Comparison of ENCODE assay signal across 26 cellular contexts in the genomic region with DNA sequence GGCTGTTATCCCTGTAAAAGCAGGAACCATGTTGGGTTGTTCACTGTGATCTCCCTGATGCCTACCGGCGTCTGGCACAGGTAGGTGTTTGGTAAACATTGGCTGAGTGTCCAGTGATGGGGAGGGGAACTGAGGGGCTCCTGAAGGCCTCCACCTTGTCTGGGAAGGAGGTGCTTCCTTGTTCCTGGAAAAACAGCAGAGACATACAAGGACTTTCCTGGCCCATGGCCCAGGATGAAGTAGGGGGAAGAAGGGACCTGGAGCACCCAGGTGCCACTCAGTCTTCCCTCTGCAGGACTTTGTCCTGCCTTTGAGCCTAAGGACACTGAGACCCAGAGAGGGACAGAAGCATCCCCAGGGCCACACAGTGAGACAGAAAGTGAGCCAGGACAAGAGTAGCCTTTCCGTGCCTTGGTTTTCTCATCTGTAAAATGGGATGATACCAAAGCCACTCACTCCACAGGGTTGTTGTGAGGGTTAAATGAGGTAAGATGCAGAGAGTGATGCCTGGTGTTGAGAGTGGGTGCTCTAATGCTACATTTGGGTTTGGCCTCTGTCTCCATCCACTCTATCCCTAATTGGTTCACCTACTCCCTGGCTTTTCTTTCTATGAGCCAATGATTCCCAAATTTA. TPM values are rescaled to one million over a fixed set of nuclear protein-coding genes. Genes with fewer than 3 reads are reported as not detected.
DNase-seq lines count a peak whose midpoint lies in the region; ATAC-seq and TF ChIP-seq lines count a peak whose summit lies in the region.
"Had no signal": no experiment of that assay in that cellular context is flagged by ENCODE, and none has a peak within 500 bp of the region (broad histone marks: within the 10 kb centered on the region; RNA-seq: fewer than 3 reads in every experiment).

No MANE protein-coding gene starts in this region.

- H4K8ac ChIP-seq in neuronal stem cell (ENCODE audit: low read depth, low read length) = no peak overlapping the region

- no peak for DNase-seq in heart left ventricle
- no peak for DNase-seq in Right ventricle myocardium inferior (ENCODE audit: missing footprints)
- DNase-seq in ascending aorta (ENCODE audit: low spot score in 2 of 2) = no peak
- DNase-seq in neuronal stem cell (ENCODE audit: low spot score) = no peak
- no peak for DNase-seq in tibial nerve (ENCODE audit: low spot score in 2 of 2)
- no peak for DNase-seq in aorta
- no peak for DNase-seq in stomach
- DNase-seq: activated CD4-positive, alpha-beta T cell treated with anti-CD3 and anti-CD28 coated beads, Interleukin-2, amount 10 ng/mL, durations not matched to agents 24 days and 14 days; activated gamma-delta T cell treated with Interleukin-2 at 50 U/mL for 16 hours; activated T-cell treated with anti-CD3 and anti-CD28 coated beads, Interleukin-2, amount 50 U/mL, for 4 hours; CD4-positive, alpha-beta memory T cell; cerebellar nuclear complex; NCI-H1092; NCI-H187; PC-9; SHP77 treated with DMSO at 0.1 percent for 48 hours; SW 1271; T-helper 9 cell; WERI-Rb-1 had no signal

- peak overlapping the region; percentile 32 for H2BK15ac ChIP-seq in neuronal stem cell (ENCODE audit: low read length)

- H3K27me3 ChIP-seq in heart left ventricle = no peaks in the 10 kb centered on the region
- H3K27me3 ChIP-seq in ascending aorta = no peaks in the 10 kb centered on the region
- peaks cover 0 to 52% (median 0%) of the 10 kb centered on the region in 3 experiments for H3K27me3 ChIP-seq in neuronal stem cell (ENCODE audit: control insufficient read depth in 3 of 3, insufficient read depth in 3 of 3, low read depth in 1 of 3, low read length in 3 of 3)
- H3K27me3 ChIP-seq in tibial nerve = no peaks in the 10 kb centered on the region
- no peaks in the 10 kb centered on the region for H3K27me3 ChIP-seq in aorta (ENCODE audit: control insufficient read depth in 1 of 2, insufficient read depth in 2 of 2, low read length in 1 of 2)
- H3K27me3 ChIP-seq in stomach = peaks cover 0 to 12% (median 0%) of the 10 kb centered on the region in 3 donors

- H3K4me3 ChIP-seq in heart left ventricle (no peak overlapping the region), ascending aorta (no peak overlapping the region), neuronal stem cell (ENCODE audit: low read length in 2 of 2) (no peak overlapping the region), tibial nerve (no peak overlapping the region), aorta (ENCODE audit: low read length in 2 of 2) (no peak overlapping the region), stomach (no peak overlapping the region)
- H3K4me3 ChIP-seq: mucosa of descending colon, PC-9 had no signal

- H2BK5ac ChIP-seq in neuronal stem cell (ENCODE audit: low read length) = no peak overlapping the region

- WGBS in heart left ventricle, 4 donors = 80 to 90% (median 84%) methylated on average over 3 of the region's 3 CpGs
- no CpG with 5 or more reads among the region's 3 CpGs for WGBS in neuronal stem cell (ENCODE audit: extremely low coverage in 2 of 2, insufficient read length in 2 of 2, insufficient replicate concordance in 1 of 2), 2 donors
- WGBS in tibial nerve, 2 donors = 80 to 85% methylated on average over 3 of the region's 3 CpGs
- WGBS in aorta, 2 donors = 77 to 82% methylated on average over 3 of the region's 3 CpGs
- 55 to 63% (median 59%) methylated on average over 3 of the region's 3 CpGs for WGBS in stomach, 5 donors

- intact Hi-C loops in heart left ventricle (cut with DNase I) (no loop called here), Right ventricle myocardium inferior (cut with DNase I) (loop anchor here (1.0 kb wide), 1 partner anchor 20 kb away; no protein-coding TSS in a partner anchor), ascending aorta (cut with DNase I) (loop anchor here (10.0 kb wide), 1 partner anchor 551 kb away; no protein-coding TSS in a partner anchor), aorta (cut with DNase I) (no loop called here), stomach (cut with DNase I; ENCODE audit: low total_unique reads) (no loop called here)

- H3K9ac ChIP-seq in neuronal stem cell (ENCODE audit: low read depth, low read length, poor library complexity) = no peak overlapping the region

- ATAC-seq in heart left ventricle (no peak), Right ventricle myocardium inferior (no peak), GM19395 (IDR thresholded peaks at IDR 0.05; ENCODE audit: unreplicated experiment) (no peak), aorta (ENCODE audit: low FRiP score) (no peak)
- ATAC-seq: activated T-cell treated with anti-CD3 and anti-CD28 coated beads, Interleukin-2, amount 50 U/mL, for 4 hours had no signal

- H3K79me1 ChIP-seq in neuronal stem cell (ENCODE audit: low read depth, low read length) = no peaks in the 10 kb centered on the region

- peak overlapping the region; percentile 7 for H2AK5ac ChIP-seq in neuronal stem cell (ENCODE audit: low read depth, low read length)

- TF ChIP-seq POLR2A in heart left ventricle (IDR thresholded peaks at IDR 0.05) (no peak), tibial nerve (IDR thresholded peaks at IDR 0.05) (no peak), stomach (IDR thresholded peaks at IDR 0.05) (no peak)

- H3K4me2 ChIP-seq in neuronal stem cell (ENCODE audit: insufficient read depth, low read length, poor library complexity, severe bottlenecking) = no peak overlapping the region
- H3K4me2 ChIP-seq: PC-9 had no signal

- peaks cover 0 to 54% (median 20%) of the 10 kb centered on the region in 12 donors for H3K4me1 ChIP-seq in heart left ventricle
- H3K4me1 ChIP-seq in ascending aorta = peaks cover 6 to 33% of the 10 kb centered on the region in 2 donors
- H3K4me1 ChIP-seq in neuronal stem cell (ENCODE audit: control insufficient read depth in 2 of 2, insufficient read depth in 1 of 2, low read depth in 1 of 2, low read length in 2 of 2) = peaks cover 0 to 15% of the 10 kb centered on the region in 2 donors
- H3K4me1 ChIP-seq in tibial nerve = peaks cover 0 to 31% (median 10%) of the 10 kb centered on the region in 4 donors
- no peaks in the 10 kb centered on the region for H3K4me1 ChIP-seq in aorta (ENCODE audit: control insufficient read depth in 1 of 2, insufficient read depth in 2 of 2, low read length in 2 of 2)
- peaks cover 0 to 13% (median 7%) of the 10 kb centered on the region in 4 donors for H3K4me1 ChIP-seq in stomach

- H3K18ac ChIP-seq in neuronal stem cell (ENCODE audit: low read length) = no peak overlapping the region

- no peaks in the 10 kb centered on the region for H3K9me3 ChIP-seq in heart left ventricle
- H3K9me3 ChIP-seq in ascending aorta = no peaks in the 10 kb centered on the region
- H3K9me3 ChIP-seq in neuronal stem cell (replicated peaks in 1 of 2; ENCODE audit: control insufficient read depth in 2 of 2, insufficient read depth in 1 of 2, low read depth in 1 of 2, low read length in 2 of 2) = no peaks in the 10 kb centered on the region
- H3K9me3 ChIP-seq in tibial nerve = no peaks in the 10 kb centered on the region
- H3K9me3 ChIP-seq in aorta (ENCODE audit: control insufficient read depth, low read length) = no peaks in the 10 kb centered on the region
- H3K9me3 ChIP-seq in stomach = no peaks in the 10 kb centered on the region
- H3K9me3 ChIP-seq: mucosa of descending colon had no signal

- peak overlapping the region in 10 of 12 donors; percentile 13 to 93 (median 59) for H3K27ac ChIP-seq in heart left ventricle
- H3K27ac ChIP-seq in ascending aorta = peak overlapping the region; percentile 96 to 98
- no peak overlapping the region for H3K27ac ChIP-seq in neuronal stem cell (replicated peaks; ENCODE audit: low read length)
- H3K27ac ChIP-seq in tibial nerve = peak overlapping the region; percentile 11 to 85 (median 63)
- H3K27ac ChIP-seq in aorta (ENCODE audit: low read depth in 1 of 2, low read length in 2 of 2) = peak overlapping the region in 1 of 2 donors; percentile 19
- no peak overlapping the region for H3K27ac ChIP-seq in stomach
- H3K27ac ChIP-seq: 22Rv1, PC-9 had no signal

- no peak overlapping the region for H3K14ac ChIP-seq in neuronal stem cell (ENCODE audit: low read length)

- no peak overlapping the region for H3K23ac ChIP-seq in neuronal stem cell (ENCODE audit: low read depth, low read length, poor library complexity)

- no peak for TF ChIP-seq CTCF in heart left ventricle (IDR thresholded peaks at IDR 0.05)
- TF ChIP-seq CTCF in ascending aorta (IDR thresholded peaks at IDR 0.05) = no peak
- no peak for TF ChIP-seq CTCF in tibial nerve (IDR thresholded peaks at IDR 0.05)
- TF ChIP-seq CTCF in stomach (IDR thresholded peaks at IDR 0.05) = no peak

- TF ChIP-seq EP300 in tibial nerve (IDR thresholded peaks at IDR 0.05) = no peak
- TF ChIP-seq EP300 in stomach (IDR thresholded peaks at IDR 0.05) = no peak

- H3K4ac ChIP-seq in neuronal stem cell (ENCODE audit: low read length) = no peak overlapping the region

- H2AFZ ChIP-seq in neuronal stem cell (ENCODE audit: low read length) = no peak overlapping the region
- H2AFZ ChIP-seq: PC-9 had no signal

- no peak overlapping the region for H4K91ac ChIP-seq in neuronal stem cell (ENCODE audit: low read depth, low read length, poor library complexity)

- H3K36me3 ChIP-seq in heart left ventricle = no peaks in the 10 kb centered on the region
- no peaks in the 10 kb centered on the region for H3K36me3 ChIP-seq in ascending aorta
- no peaks in the 10 kb centered on the region for H3K36me3 ChIP-seq in neuronal stem cell (replicated peaks in 1 of 2; ENCODE audit: control insufficient read depth in 2 of 2, insufficient read depth in 2 of 2, low read length in 2 of 2)
- H3K36me3 ChIP-seq in tibial nerve = no peaks in the 10 kb centered on the region
- H3K36me3 ChIP-seq in aorta (ENCODE audit: control insufficient read depth in 1 of 2, insufficient read depth in 2 of 2, low read length in 1 of 2) = no peaks in the 10 kb centered on the region
- no peaks in the 10 kb centered on the region for H3K36me3 ChIP-seq in stomach
- H3K36me3 ChIP-seq: WERI-Rb-1 had no signal

- H2BK120ac ChIP-seq in neuronal stem cell (ENCODE audit: low read depth, low read length) = no peak overlapping the region

- no peak overlapping the region for H2BK12ac ChIP-seq in neuronal stem cell (ENCODE audit: low read length)

RNA-seq across cellular contexts. Expression of a gene that starts 6.1 kb away (rescaled TPM):
- total RNA-seq in heart left ventricle (10 to 100 TPM in 7 of 9 donors, 1 to 10 TPM in 2; 7.0 to 35.2 (median 18.8) TPM), Right ventricle myocardium inferior (19.8 TPM), ascending aorta (34.0 TPM), tibial nerve (10 to 100 TPM; 11.4 to 19.2 (median 14.3) TPM), aorta (10 to 100 TPM; 26.3 to 35.4 TPM), stomach (1 to 10 TPM in 2 of 5 donors, under 1 TPM in 2, not detected in 1; 0.45 to 4.8 (median 2.2) TPM)
- polyA plus RNA-seq in heart left ventricle (10 to 100 TPM; 10.6 to 23.3 TPM), aorta (10 to 100 TPM; 24.2 to 68.6 TPM), stomach (1 to 10 TPM; 1.0 to 6.0 (median 3.4) TPM)
- 6.7 TPM for polyA plus RNA-seq in neuronal stem cell (2013, experiment 1 of 2)
- polyA plus RNA-seq in neuronal stem cell (2013, experiment 2 of 2) = 6.9 TPM
- total RNA-seq: activated CD4-positive, alpha-beta T cell treated with anti-CD3 and anti-CD28 coated beads, Interleukin-2, amount 10 ng/mL, durations not matched to agents 24 days and 14 days had no signal

RNA-seq across cellular contexts. Expression of a gene that starts 26.4 kb away (rescaled TPM):
- total RNA-seq in heart left ventricle (10 to 100 TPM in 8 of 9 donors, 1 to 10 TPM in 1; 3.3 to 46.6 (median 23.8) TPM), Right ventricle myocardium inferior (31.3 TPM), ascending aorta (not detected), tibial nerve (1 to 10 TPM in 1 of 4 donors, not detected in 3; 2.2 TPM), aorta (under 1 TPM in 1 of 2 donors, not detected in 1; 0.57 TPM), stomach (under 1 TPM in 1 of 5 donors, not detected in 4; 0.92 TPM)
- polyA plus RNA-seq in heart left ventricle (1 to 10 TPM; 2.0 to 2.2 TPM), aorta (under 1 TPM in 1 of 2 donors, not detected in 1; 0.46 TPM), stomach (under 1 TPM in 1 of 3 donors, not detected in 2; 0.76 TPM)
- 0.04 TPM for polyA plus RNA-seq in neuronal stem cell (2013, experiment 1 of 2)
- polyA plus RNA-seq in neuronal stem cell (2013, experiment 2 of 2) = not detected
- total RNA-seq: activated T-cell treated with anti-CD3 and anti-CD28 coated beads, Interleukin-2, amount 50 U/mL, for 4 hours; H1; lower leg skin; neural crest cell; PC-9; ureter had no signal
- polyA plus RNA-seq: CD4-positive, alpha-beta memory T cell; H1 had no signal

RNA-seq across cellular contexts. Expression of a gene that starts 45.7 kb away (rescaled TPM):
- 1 to 10 TPM in 1 of 9 donors, under 1 TPM in 8; 0.12 to 1.2 (median 0.39) TPM for total RNA-seq in heart left ventricle
- polyA plus RNA-seq in heart left ventricle = under 1 TPM; 0.46 to 0.69 TPM
- total RNA-seq in Right ventricle myocardium inferior = 2.5 TPM
- not detected for total RNA-seq in ascending aorta
- polyA plus RNA-seq in neuronal stem cell (2013, experiment 1 of 2) = 0.18 TPM
- 0.11 TPM for polyA plus RNA-seq in neuronal stem cell (2013, experiment 2 of 2)
- total RNA-seq in tibial nerve = not detected
- not detected for total RNA-seq in aorta
- polyA plus RNA-seq in aorta = not detected
- 1 to 10 TPM in 1 of 5 donors, under 1 TPM in 1, not detected in 3; 0.14 to 1.5 TPM for total RNA-seq in stomach
- under 1 TPM; 0.06 to 0.15 (median 0.15) TPM for polyA plus RNA-seq in stomach
- total RNA-seq: lower leg skin, ureter had no signal

Comparison
In these comparisons a context has a peak if more than half of its experiments do, and no peak if none do; other contexts are left out.
1. intact Hi-C loops: an anchor here in Right ventricle myocardium inferior (1.0 kb wide) and ascending aorta (10.0 kb wide); none called in heart left ventricle, aorta and stomach.
2. H3K27ac ChIP-seq: peak in heart left ventricle (10 of 12), ascending aorta (2 of 2) and tibial nerve (4 of 4); none in neuronal stem cell (single experiment) and stomach (0 of 5).